Comparison of ENCODE assay signal across 13 cellular contexts in genomic region chr6:96724641-96725040, GRCh38.
DNase-seq lines count a peak whose midpoint lies in the region; ATAC-seq and TF ChIP-seq lines count a peak whose summit lies in the region.
"Had no signal": no experiment of that assay in that cellular context is flagged by ENCODE, and none has a peak within 500 bp of the region (broad histone marks: within the 10 kb centered on the region; RNA-seq: fewer than 3 reads in every experiment).

No MANE protein-coding gene starts in this region.

- no peak overlapping the region for H3K4me3 Mint-ChIP-seq in WTC11
- H3K4me3 Mint-ChIP-seq in type B pancreatic cell: no peak overlapping the region

- H3K4me1 Mint-ChIP-seq in WTC11 (no peaks in the 10 kb centered on the region), type B pancreatic cell (ENCODE audit: unreplicated experiment) (peaks cover 8% of the 10 kb centered on the region)
- H3K4me1 Mint-ChIP-seq: CD4-positive, CD25-positive, alpha-beta regulatory T cell had no signal

- TF ChIP-seq CTCF in WTC11 (IDR thresholded peaks at IDR 0.05): no peak
- no peak for TF ChIP-seq CTCF in type B pancreatic cell (conservative IDR thresholded peaks at IDR 0.05)

- H3K36me3 Mint-ChIP-seq in WTC11: no peaks in the 10 kb centered on the region
- no peaks in the 10 kb centered on the region for H3K36me3 Mint-ChIP-seq in type B pancreatic cell
- H3K36me3 Mint-ChIP-seq: CD4-positive, CD25-positive, alpha-beta regulatory T cell had no signal

- peak; percentile 60 for ATAC-seq in WTC11
- no peak for ATAC-seq in GM19328 (IDR thresholded peaks at IDR 0.05; ENCODE audit: unreplicated experiment)
- ATAC-seq in HG03342 (IDR thresholded peaks at IDR 0.05; ENCODE audit: unreplicated experiment): no peak

- H3K27ac Mint-ChIP-seq in WTC11 (no peak overlapping the region), type B pancreatic cell (no peak overlapping the region)
- H3K27ac Mint-ChIP-seq: CD4-positive, CD25-positive, alpha-beta regulatory T cell had no signal

- CTCF ChIA-PET in WTC11 (lab: Charles Lee): no interaction called here

- DNase-seq in NCI-H345 (lab: John Stamatoyannopoulos, UW) (peak; percentile 7), NCI-H345 treated with DMSO at 0.1 percent for 48 hours (lab: John Stamatoyannopoulos, UW; ENCODE audit: unreplicated experiment) (no peak), ELF-1 (ENCODE audit: low read depth, low spot score) (peak; percentile 62), WTC11 (ENCODE audit: low spot score) (no peak), iPS-NIHi7 (ENCODE audit: extremely low spot score) (peak; percentile 21), type B pancreatic cell (ENCODE audit: extremely low spot score, unreplicated experiment) (no peak)
- DNase-seq: ACHN; CD4-positive, CD25-positive, alpha-beta regulatory T cell; DND-41; GF-D8; H7 had no signal

- H3K9me3 Mint-ChIP-seq in WTC11: no peaks in the 10 kb centered on the region
- H3K9me3 Mint-ChIP-seq in type B pancreatic cell: no peaks in the 10 kb centered on the region
- H3K9me3 Mint-ChIP-seq: CD4-positive, CD25-positive, alpha-beta regulatory T cell had no signal

- H3K27me3 Mint-ChIP-seq in WTC11 (ENCODE audit: low read depth): no peaks in the 10 kb centered on the region
- H3K27me3 Mint-ChIP-seq in type B pancreatic cell: no peaks in the 10 kb centered on the region

- POLR2A ChIA-PET in WTC11 (lab: Charles Lee): no interaction called here

TF ChIP-seq in WTC11, 78 proteins besides CTCF, POLR2A, EP300 and RAD21 (continues in another document):
- no peak for TF ChIP-seq ZMAT4 (CRISPR knock-in tag; IDR thresholded peaks at IDR 0.05)
- no peak for TF ChIP-seq ZNF138 (CRISPR knock-in tag; conservative IDR thresholded peaks at IDR 0.05)
- TF ChIP-seq AFF4 (CRISPR knock-in tag; IDR thresholded peaks at IDR 0.05; ENCODE audit: borderline replicate concordance): no peak
- TF ChIP-seq ZNF671 (CRISPR knock-in tag; IDR thresholded peaks at IDR 0.05): no peak
- no peak for TF ChIP-seq ZNF232 (CRISPR knock-in tag; IDR thresholded peaks at IDR 0.05)
- no peak for TF ChIP-seq PREB (CRISPR knock-in tag; IDR thresholded peaks at IDR 0.05; ENCODE audit: borderline replicate concordance)
- TF ChIP-seq ERG (CRISPR knock-in tag; IDR thresholded peaks at IDR 0.05): no peak
- TF ChIP-seq ATF3 (CRISPR knock-in tag; conservative IDR thresholded peaks at IDR 0.05): no peak
- TF ChIP-seq ATF6 (CRISPR knock-in tag; IDR thresholded peaks at IDR 0.05): no peak
- no peak for TF ChIP-seq ZBTB43 (CRISPR knock-in tag; IDR thresholded peaks at IDR 0.05)
- TF ChIP-seq FOXJ3 (CRISPR knock-in tag; IDR thresholded peaks at IDR 0.05; ENCODE audit: borderline replicate concordance): no peak
- TF ChIP-seq TEAD4 (CRISPR knock-in tag; IDR thresholded peaks at IDR 0.05): no peak

Comparison
In these comparisons a context has a peak if more than half of its experiments do, and no peak if none do; other contexts are left out.
1. DNase-seq: peak in NCI-H345 (single experiment), ELF-1 (single experiment) and iPS-NIHi7 (single experiment); none in NCI-H345 treated with DMSO at 0.1 percent for 48 hours (single experiment), WTC11 (single experiment) and type B pancreatic cell (single experiment).